In genomic region chr13:71882120-71882519, GRCh38 we compare ENCODE assay signal across 37 cellular contexts. TPM values are rescaled to one million over a fixed set of nuclear protein-coding genes. Genes with fewer than 3 reads are reported as not detected.
"Had no signal": no experiment of that assay in that cellular context is flagged by ENCODE, and none has a peak within 500 bp of the region (broad histone marks: within the 10 kb centered on the region; RNA-seq: fewer than 3 reads in every experiment).

No MANE protein-coding gene starts in this region.

- DNase-seq: Karpas-422, Kasumi-1, MG63, MM.1S, MV-4-11, NCI-H1048, NCI-H1092, NCI-H1092 treated with DMSO at 0.1 percent for 48 hours, NCI-H1105, NCI-H1105 treated with DMSO at 0.1 percent for 48 hours, NCI-H1417, NCI-H1417 treated with DMSO at 0.1 percent for 48 hours, NCI-H1436, NCI-H1436 treated with DMSO at 0.1 percent for 48 hours, NCI-H146, NCI-H1694, NCI-H1694 treated with DMSO at 0.1 percent for 48 hours, NCI-H187, NCI-H187 treated with DMSO at 0.1 percent for 48 hours, NCI-H1930, NCI-H2029, NCI-H2029 treated with DMSO at 0.1 percent for 48 hours, NCI-H2081, NCI-H2081 treated with DMSO at 0.1 percent for 48 hours, NCI-H2107, NCI-H2171, NCI-H2171 treated with DMSO at 0.1 percent for 48 hours, NCI-H2227 treated with DMSO at 0.1 percent for 48 hours, NCI-H226, NCI-H345, NCI-H446, NCI-H446 treated with DMSO at 0.1 percent for 48 hours, NCI-H510A, NCI-H510A treated with DMSO at 0.1 percent for 48 hours had no signal

RNA-seq across cellular contexts. Expression of gene DACH1, which starts 15.1 kb away (rescaled TPM):
- total RNA-seq: LHCN-M2, M059J, MCF 10A had no signal
